Comparison of ENCODE assay signal across 9 cellular contexts in the genomic region with DNA sequence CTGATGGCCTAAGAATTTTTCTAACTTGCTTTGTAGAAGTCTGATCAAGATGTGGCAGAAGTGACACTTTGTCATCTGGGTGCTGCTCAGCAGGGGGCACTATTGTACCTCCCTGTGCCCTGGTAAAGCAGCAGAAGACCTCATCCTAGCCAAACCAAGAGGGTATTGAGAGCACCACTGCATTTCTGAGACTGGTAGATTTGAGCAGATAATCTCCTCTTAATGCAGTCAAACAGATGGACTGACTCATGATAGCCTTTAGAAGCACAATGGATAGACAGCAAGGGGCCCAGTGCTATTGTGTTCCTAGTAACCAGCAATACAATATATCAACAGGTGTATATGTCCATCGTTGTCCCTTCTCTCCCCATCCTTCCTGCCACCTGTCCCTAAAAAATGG. TPM values are rescaled to one million over a fixed set of nuclear protein-coding genes. Genes with fewer than 3 reads are reported as not detected.
DNase-seq lines count a peak whose midpoint lies in the region; ATAC-seq lines count a peak whose summit lies in the region.
"Had no signal": no experiment of that assay in that cellular context is flagged by ENCODE, and none has a peak within 500 bp of the region (broad histone marks: within the 10 kb centered on the region; RNA-seq: fewer than 3 reads in every experiment).

No MANE protein-coding gene starts in this region.

- intact Hi-C loops in head of caudate nucleus (cut with DNase I) = no loop called here

- peaks cover 10% of the 10 kb centered on the region for H3K36me3 Mint-ChIP-seq in activated T-cell treated with anti-CD3 and anti-CD28 coated beads, Interleukin-2, amount 50 U/mL, for 4 hours (ENCODE audit: insufficient read depth)

- ATAC-seq in activated T-cell treated with anti-CD3 and anti-CD28 coated beads, Interleukin-2, amount 50 U/mL, for 4 hours = no peak
- ATAC-seq in GM21576 (IDR thresholded peaks at IDR 0.05; ENCODE audit: unreplicated experiment) = no peak
- ATAC-seq in HG03354 (IDR thresholded peaks at IDR 0.05; ENCODE audit: poor library complexity, severe bottlenecking, unreplicated experiment) = no peak

- DNase-seq in COLO668 (lab: John Stamatoyannopoulos, UW; ENCODE audit: unreplicated experiment) (peak; percentile 74), HuH-7.5 (ENCODE audit: low spot score) (peak; percentile 55), OCI-M1 (lab: John Stamatoyannopoulos, UW) (peak; percentile 94), head of caudate nucleus (peak in 40 of 42 donors; percentile 20 to 79 (median 56))
- peak; percentile 55 for DNase-seq in activated T-cell treated with anti-CD3 and anti-CD28 coated beads, Interleukin-2, amount 50 U/mL, for 4 hours
- DNase-seq in stimulated activated CD4-positive, alpha-beta T cell treated with anti-CD3 and anti-CD28 coated beads, Interleukin-1b, Interleukin-23, amount 100 ng/mL, for 24 hours (ENCODE audit: low read depth in 4 of 4, low spot score in 1 of 4) = peak in 3 of 4 experiments; percentile 44 to 55 (median 53)

- H3K27me3 Mint-ChIP-seq in activated T-cell treated with anti-CD3 and anti-CD28 coated beads, Interleukin-2, amount 50 U/mL, for 4 hours (ENCODE audit: low read depth) = peaks cover 7% of the 10 kb centered on the region

- peaks cover 16% of the 10 kb centered on the region for H3K4me1 Mint-ChIP-seq in activated T-cell treated with anti-CD3 and anti-CD28 coated beads, Interleukin-2, amount 50 U/mL, for 4 hours (ENCODE audit: low read depth)

- no peaks in the 10 kb centered on the region for H3K9me3 Mint-ChIP-seq in activated T-cell treated with anti-CD3 and anti-CD28 coated beads, Interleukin-2, amount 50 U/mL, for 4 hours

- H3K4me3 Mint-ChIP-seq in activated T-cell treated with anti-CD3 and anti-CD28 coated beads, Interleukin-2, amount 50 U/mL, for 4 hours = no peak overlapping the region

RNA-seq across cellular contexts. Expression of a gene that starts 5.7 kb away (rescaled TPM):
- total RNA-seq in activated T-cell treated with anti-CD3 and anti-CD28 coated beads, Interleukin-2, amount 50 U/mL, for 4 hours = 100 to 1,000 TPM; 788 to 834 (median 808) TPM

RNA-seq across cellular contexts. Expression of a gene that starts 20.0 kb away (rescaled TPM):
- total RNA-seq in activated T-cell treated with anti-CD3 and anti-CD28 coated beads, Interleukin-2, amount 50 U/mL, for 4 hours = not detected
- total RNA-seq: subcutaneous adipose tissue had no signal

RNA-seq across cellular contexts. Expression of a gene that starts 31.3 kb away (rescaled TPM):
- under 1 TPM; 0.05 to 0.08 (median 0.08) TPM for total RNA-seq in activated T-cell treated with anti-CD3 and anti-CD28 coated beads, Interleukin-2, amount 50 U/mL, for 4 hours

RNA-seq across cellular contexts. Expression of a gene that starts 34.6 kb away (rescaled TPM):
- total RNA-seq in activated T-cell treated with anti-CD3 and anti-CD28 coated beads, Interleukin-2, amount 50 U/mL, for 4 hours = 100 to 1,000 TPM; 299 to 328 (median 318) TPM
